16 cellular contexts compared by ENCODE assay signal in genomic region chr15:48537277-48538113, GRCh38.
DNase-seq lines count a peak whose midpoint lies in the region; ATAC-seq lines count a peak whose summit lies in the region.
"Had no signal": no experiment of that assay in that cellular context is flagged by ENCODE, and none has a peak within 500 bp of the region (broad histone marks: within the 10 kb centered on the region; RNA-seq: fewer than 3 reads in every experiment).

No MANE protein-coding gene starts in this region.

- intact Hi-C loops in left ventricle myocardium superior (cut with micrococcal nuclease) = no loop called here

- H3K27me3 ChIP-seq in rectal smooth muscle tissue (ENCODE audit: control insufficient read depth, insufficient read depth, low read length) = no peaks in the 10 kb centered on the region

- H3K27ac ChIP-seq in rectal smooth muscle tissue (ENCODE audit: low read depth, low read length) = peak overlapping the region; percentile 42

- no peaks in the 10 kb centered on the region for H3K4me1 Mint-ChIP-seq in stimulated activated naive B cell treated with anti-CD40 and anti-IgM and Interleukin-4, amounts not matched to agents 10 μg/mL and 1 μg/mL and 100 μg/mL, for 72 hours
- H3K4me1 Mint-ChIP-seq: central memory CD8-positive, alpha-beta T cell; naive thymus-derived CD4-positive, alpha-beta T cell had no signal

- no peaks in the 10 kb centered on the region for H3K27me3 Mint-ChIP-seq in stimulated activated naive B cell treated with anti-CD40 and anti-IgM and Interleukin-4, amounts not matched to agents 10 μg/mL and 1 μg/mL and 100 μg/mL, for 72 hours

- no peaks in the 10 kb centered on the region for H3K36me3 Mint-ChIP-seq in stimulated activated naive B cell treated with anti-CD40 and anti-IgM and Interleukin-4, amounts not matched to agents 10 μg/mL and 1 μg/mL and 100 μg/mL, for 72 hours
- H3K36me3 Mint-ChIP-seq: naive thymus-derived CD4-positive, alpha-beta T cell had no signal

- H3K27ac Mint-ChIP-seq in stimulated activated naive B cell treated with anti-CD40 and anti-IgM and Interleukin-4, amounts not matched to agents 10 μg/mL and 1 μg/mL and 100 μg/mL, for 72 hours = no peak overlapping the region
- H3K27ac Mint-ChIP-seq: naive thymus-derived CD4-positive, alpha-beta T cell had no signal

- no peak overlapping the region for H3K4me3 ChIP-seq in rectal smooth muscle tissue (ENCODE audit: low read length)
- H3K4me3 ChIP-seq: GM12878 had no signal

- H3K36me3 ChIP-seq in rectal smooth muscle tissue (ENCODE audit: control insufficient read depth, insufficient read depth, low read length) = no peaks in the 10 kb centered on the region

- H3K9ac ChIP-seq in rectal smooth muscle tissue (ENCODE audit: low read length) = no peak overlapping the region

- H3K9me3 Mint-ChIP-seq in stimulated activated naive B cell treated with anti-CD40 and anti-IgM and Interleukin-4, amounts not matched to agents 10 μg/mL and 1 μg/mL and 100 μg/mL, for 72 hours = no peaks in the 10 kb centered on the region
- H3K9me3 Mint-ChIP-seq: central memory CD8-positive, alpha-beta T cell; naive thymus-derived CD4-positive, alpha-beta T cell had no signal

- no peak overlapping the region for H3K4me3 Mint-ChIP-seq in stimulated activated naive B cell treated with anti-CD40 and anti-IgM and Interleukin-4, amounts not matched to agents 10 μg/mL and 1 μg/mL and 100 μg/mL, for 72 hours
- H3K4me3 Mint-ChIP-seq: central memory CD8-positive, alpha-beta T cell; naive thymus-derived CD4-positive, alpha-beta T cell had no signal

- no peaks in the 10 kb centered on the region for H3K4me1 ChIP-seq in rectal smooth muscle tissue (ENCODE audit: control insufficient read depth, insufficient read depth, low read length)

- DNase-seq in EH (ENCODE audit: low read depth) (peak; percentile 58), dermis blood vessel endothelial cell (peak; percentile 53), left ventricle myocardium superior (peak; percentile 39), T-helper 9 cell (no peak), RPMI8226 (no peak)
- no peak for DNase-seq in stimulated activated naive B cell treated with anti-CD40 and anti-IgM and Interleukin-4, amounts not matched to agents 10 μg/mL and 1 μg/mL and 100 μg/mL, for 72 hours
- DNase-seq: activated CD4-positive, CD25-positive, alpha-beta regulatory T cell; naive thymus-derived CD4-positive, alpha-beta T cell; NCI-H1930; NCI-H510A; SIG-M5; T-helper 2 cell had no signal

- ATAC-seq in left ventricle myocardium superior (peak; percentile 55), HG02763 (IDR thresholded peaks at IDR 0.05; ENCODE audit: unreplicated experiment) (no peak)
- no peak for ATAC-seq in stimulated activated naive B cell treated with anti-CD40 and anti-IgM and Interleukin-4, amounts not matched to agents 10 μg/mL and 1 μg/mL and 100 μg/mL, for 72 hours (replicated peaks)
- ATAC-seq: GM12878; naive thymus-derived CD4-positive, alpha-beta T cell had no signal

Comparison
In these comparisons a context has a peak if more than half of its experiments do, and no peak if none do; other contexts are left out.
1. DNase-seq: peak in EH (single experiment), dermis blood vessel endothelial cell (single experiment) and left ventricle myocardium superior (single experiment); none in T-helper 9 cell (single experiment), stimulated activated naive B cell treated with anti-CD40 and anti-IgM and Interleukin-4, amounts not matched to agents 10 μg/mL and 1 μg/mL and 100 μg/mL, for 72 hours (single experiment) and RPMI8226 (single experiment).